Comparison of ENCODE assay signal across 15 cellular contexts in genomic region chr15:37789881-37790280, GRCh38.
DNase-seq lines count a peak whose midpoint lies in the region; ATAC-seq and TF ChIP-seq lines count a peak whose summit lies in the region.
"Had no signal": no experiment of that assay in that cellular context is flagged by ENCODE, and none has a peak within 500 bp of the region (broad histone marks: within the 10 kb centered on the region; RNA-seq: fewer than 3 reads in every experiment).

No MANE protein-coding gene starts in this region.

- no peak overlapping the region for H3K27ac ChIP-seq in mammary epithelial cell (ENCODE audit: insufficient read depth, low read depth, low read length)
- no peak overlapping the region for H3K27ac ChIP-seq in naive thymus-derived CD4-positive, alpha-beta T cell (ENCODE audit: low read depth, low read length)
- H3K27ac ChIP-seq: SJCRH30, WERI-Rb-1 had no signal

- H3K9me3 ChIP-seq in mammary epithelial cell (replicated peaks; ENCODE audit: insufficient read depth, low read length) = no peaks in the 10 kb centered on the region
- H3K9me3 ChIP-seq in naive thymus-derived CD4-positive, alpha-beta T cell (ENCODE audit: control insufficient read depth in 2 of 3, low read length in 3 of 3) = no peaks in the 10 kb centered on the region
- H3K9me3 ChIP-seq: SJCRH30 had no signal

- H3K4me2 ChIP-seq in mammary epithelial cell (ENCODE audit: insufficient read depth, low read depth, low read length) = peak overlapping the region; percentile 57

- no TSS peak for BruUV-seq in mammary epithelial cell (replicated peaks; lab: Mats Ljungman, UMichigan)

- H3K4me3 Mint-ChIP-seq in naive thymus-derived CD4-positive, alpha-beta T cell = no peak overlapping the region
- H3K4me3 Mint-ChIP-seq: CD4-positive, CD25-positive, alpha-beta regulatory T cell; stimulated activated naive CD8-positive, alpha-beta T cell treated with anti-CD3 and anti-CD28 coated beads, Interleukin-15, amount 100 ng/mL, for 72 hours had no signal

- CTCF ChIA-PET in mammary epithelial cell (lab: Charles Lee; ENCODE audit: low non-redundant PET) = no interaction called here
- CTCF ChIA-PET in naive thymus-derived CD4-positive, alpha-beta T cell (lab: Charles Lee) = no interaction called here

- TF ChIP-seq CTCF in AG09319 (IDR thresholded peaks at IDR 0.05; ENCODE audit: low read depth, low read length) (no peak), mammary epithelial cell (conservative IDR thresholded peaks at IDR 0.05 in 1 of 2, IDR thresholded peaks at IDR 0.05 in 1 of 2; ENCODE audit: extremely low read depth in 1 of 2, insufficient read depth in 1 of 2, low read depth in 1 of 2, low read length in 2 of 2) (no peak), kidney epithelial cell (IDR thresholded peaks at IDR 0.05; ENCODE audit: insufficient read depth, low read length, poor library complexity, severe bottlenecking) (no peak)

- in situ Hi-C loops in mammary epithelial cell (cut with MboI; ENCODE audit: low sequenced_read_pairs in 2 of 2) = no loop called here

- H3K36me3 ChIP-seq in mammary epithelial cell (ENCODE audit: insufficient read depth, low read length) (no peaks in the 10 kb centered on the region), kidney epithelial cell (ENCODE audit: control insufficient read depth, insufficient read depth, low read length) (no peaks in the 10 kb centered on the region)
- H3K36me3 ChIP-seq in naive thymus-derived CD4-positive, alpha-beta T cell (ENCODE audit: control insufficient read depth in 2 of 3, insufficient read depth in 3 of 3, low read length in 3 of 3) = no peaks in the 10 kb centered on the region
- H3K36me3 ChIP-seq: SJCRH30, WERI-Rb-1 had no signal

- no peaks in the 10 kb centered on the region for H3K4me1 Mint-ChIP-seq in naive thymus-derived CD4-positive, alpha-beta T cell
- H3K4me1 Mint-ChIP-seq: CD4-positive, CD25-positive, alpha-beta regulatory T cell; stimulated activated naive CD8-positive, alpha-beta T cell treated with anti-CD3 and anti-CD28 coated beads, Interleukin-15, amount 100 ng/mL, for 72 hours had no signal

- H3K27ac Mint-ChIP-seq in naive thymus-derived CD4-positive, alpha-beta T cell = no peak overlapping the region
- H3K27ac Mint-ChIP-seq: stimulated activated naive CD8-positive, alpha-beta T cell treated with anti-CD3 and anti-CD28 coated beads, Interleukin-15, amount 100 ng/mL, for 72 hours had no signal

- intact Hi-C loops in mammary epithelial cell (cut with micrococcal nuclease) = no loop called here
- intact Hi-C loops in naive thymus-derived CD4-positive, alpha-beta T cell (cut with micrococcal nuclease) = no loop called here

- H3K9ac ChIP-seq in mammary epithelial cell (ENCODE audit: insufficient read depth, low read length) = no peak overlapping the region

- no peaks in the 10 kb centered on the region for H3K27me3 ChIP-seq in mammary epithelial cell (ENCODE audit: insufficient read depth, low read length)
- H3K27me3 ChIP-seq in kidney epithelial cell (ENCODE audit: control insufficient read depth, insufficient read depth, low read length) = no peaks in the 10 kb centered on the region
- no peaks in the 10 kb centered on the region for H3K27me3 ChIP-seq in naive thymus-derived CD4-positive, alpha-beta T cell (ENCODE audit: control insufficient read depth in 2 of 2, insufficient read depth in 2 of 2, low read length in 2 of 2)
- H3K27me3 ChIP-seq: SJCRH30 had no signal

- H2AFZ ChIP-seq in mammary epithelial cell (ENCODE audit: low read depth, low read length) = no peak overlapping the region

- peak; percentile 5 for DNase-seq in AG09319 (ENCODE audit: extremely low read depth, low read depth)
- peak; percentile 78 for DNase-seq in HS-27A (ENCODE audit: low read depth)
- DNase-seq in mammary epithelial cell = peak; percentile 73
- DNase-seq in kidney epithelial cell (ENCODE audit: low read depth) = peak; percentile 41
- DNase-seq in naive thymus-derived CD4-positive, alpha-beta T cell = no peak
- no peak for DNase-seq in GDM1 (lab: John Stamatoyannopoulos, UW)
- no peak for DNase-seq in T-helper 9 cell
- DNase-seq in NCI-H146 (lab: John Stamatoyannopoulos, UW) = no peak
- DNase-seq: anterior cingulate cortex; CD4-positive, CD25-positive, alpha-beta regulatory T cell; NCI-H1694 treated with DMSO at 0.1 percent for 48 hours; NCI-H748 treated with DMSO at 0.1 percent for 48 hours; SJCRH30; stimulated activated naive CD8-positive, alpha-beta T cell treated with anti-CD3 and anti-CD28 coated beads, Interleukin-15, amount 100 ng/mL, for 72 hours; WERI-Rb-1 had no signal

- H3K79me2 ChIP-seq in mammary epithelial cell (ENCODE audit: insufficient read depth, low read length) = no peaks in the 10 kb centered on the region

- peaks cover 0 to 10% (median 0%) of the 10 kb centered on the region in 5 donors for H3K27me3 Mint-ChIP-seq in naive thymus-derived CD4-positive, alpha-beta T cell
- H3K27me3 Mint-ChIP-seq: CD4-positive, CD25-positive, alpha-beta regulatory T cell; stimulated activated naive CD8-positive, alpha-beta T cell treated with anti-CD3 and anti-CD28 coated beads, Interleukin-15, amount 100 ng/mL, for 72 hours had no signal

- peaks cover 0 to 5% (median 0%) of the 10 kb centered on the region in 11 donors for H3K9me3 Mint-ChIP-seq in naive thymus-derived CD4-positive, alpha-beta T cell
- H3K9me3 Mint-ChIP-seq: stimulated activated naive CD8-positive, alpha-beta T cell treated with anti-CD3 and anti-CD28 coated beads, Interleukin-15, amount 100 ng/mL, for 72 hours had no signal

- peaks cover 13% of the 10 kb centered on the region for H3K4me1 ChIP-seq in mammary epithelial cell (ENCODE audit: insufficient read depth, low read length)
- no peaks in the 10 kb centered on the region for H3K4me1 ChIP-seq in naive thymus-derived CD4-positive, alpha-beta T cell (ENCODE audit: control insufficient read depth in 2 of 2, insufficient read depth in 2 of 2, low read length in 2 of 2)
- H3K4me1 ChIP-seq: SJCRH30 had no signal

- H3K36me3 Mint-ChIP-seq in naive thymus-derived CD4-positive, alpha-beta T cell = no peaks in the 10 kb centered on the region
- H3K36me3 Mint-ChIP-seq: CD4-positive, CD25-positive, alpha-beta regulatory T cell had no signal

- no peak for ATAC-seq in naive thymus-derived CD4-positive, alpha-beta T cell
- ATAC-seq: stimulated activated naive CD8-positive, alpha-beta T cell treated with anti-CD3 and anti-CD28 coated beads, Interleukin-15, amount 100 ng/mL, for 72 hours had no signal

- H3K4me3 ChIP-seq in mammary epithelial cell (replicated peaks in 1 of 3; ENCODE audit: insufficient read depth in 1 of 3, low read depth in 2 of 3, low read length in 3 of 3) = no peak overlapping the region
- no peak overlapping the region for H3K4me3 ChIP-seq in kidney epithelial cell (ENCODE audit: low read depth, low read length)
- H3K4me3 ChIP-seq in naive thymus-derived CD4-positive, alpha-beta T cell (ENCODE audit: low read length) = no peak overlapping the region
- H3K4me3 ChIP-seq: SJCRH30 had no signal

- POLR2A ChIA-PET in naive thymus-derived CD4-positive, alpha-beta T cell (lab: Charles Lee) = no interaction called here

- dilution Hi-C loops in mammary epithelial cell (cut with HindIII; ENCODE audit: low sequenced_read_pairs) = no loop called here

- no peaks in the 10 kb centered on the region for H4K20me1 ChIP-seq in mammary epithelial cell (ENCODE audit: insufficient read depth, low read length)

Comparison
In these comparisons a context has a peak if more than half of its experiments do, and no peak if none do; other contexts are left out.
1. DNase-seq: peak in AG09319 (single experiment), HS-27A (single experiment), mammary epithelial cell (single experiment) and kidney epithelial cell (single experiment); none in naive thymus-derived CD4-positive, alpha-beta T cell (0 of 9), GDM1 (single experiment), T-helper 9 cell (single experiment) and NCI-H146 (single experiment).